Comparison of ENCODE assay signal across 8 cellular contexts in genomic region chr20:63708301-63709148, GRCh38. TPM values are rescaled to one million over a fixed set of nuclear protein-coding genes. Genes with fewer than 3 reads are reported as not detected.
DNase-seq lines count a peak whose midpoint lies in the region; ATAC-seq, FAIRE-seq and TF ChIP-seq lines count a peak whose summit lies in the region.

No MANE protein-coding gene starts in this region.

- WGBS in testis, 2 donors, result 19 to 30% methylated on average over 24 to 65 of the region's 67 CpGs

- H3K4me1 ChIP-seq in Karpas-422 (ENCODE audit: low read length), result peaks cover 20% of the 10 kb centered on the region
- peaks cover 14 to 56% of the 10 kb centered on the region in 2 donors for H3K4me1 ChIP-seq in left lung
- H3K4me1 ChIP-seq in testis, result peaks cover 28% of the 10 kb centered on the region

- H3K9me3 ChIP-seq in Karpas-422 (ENCODE audit: low read length) (no peaks in the 10 kb centered on the region), left lung (no peaks in the 10 kb centered on the region), testis (no peaks in the 10 kb centered on the region)

- no peak for TF ChIP-seq CTCF in AG10803 (conservative IDR thresholded peaks at IDR 0.05; ENCODE audit: low read length)
- no peak for TF ChIP-seq CTCF in bronchial epithelial cell (IDR thresholded peaks at IDR 0.05; ENCODE audit: insufficient read depth, low read length, severe bottlenecking)
- no peak for TF ChIP-seq CTCF in left lung (IDR thresholded peaks at IDR 0.05)
- no peak for TF ChIP-seq CTCF in testis (IDR thresholded peaks at IDR 0.05)

- H3K79me2 ChIP-seq in Karpas-422 (ENCODE audit: low read length), result peaks cover 71% of the 10 kb centered on the region

- intact Hi-C loops in left lung (cut with DNase I) (no loop called here), testis (cut with DNase I; ENCODE audit: low total_unique reads) (no loop called here)

- peak overlapping the region; percentile 94 for H3K9ac ChIP-seq in Karpas-422 (ENCODE audit: low read length)

- H3K36me3 ChIP-seq in Karpas-422 (ENCODE audit: insufficient read depth, low read length) (peaks cover 39% of the 10 kb centered on the region), bronchial epithelial cell (ENCODE audit: control insufficient read depth, insufficient read depth, low read length) (peaks cover 32% of the 10 kb centered on the region), left lung (peaks cover 0 to 75% of the 10 kb centered on the region in 2 donors), testis (ENCODE audit: low read depth, missing control alignments) (no peaks in the 10 kb centered on the region)

- DNase-seq in AG10803 (ENCODE audit: low read depth), result no peak
- DNase-seq in GM19239 (ENCODE audit: insufficient read length, low spot score), result peak; percentile 36
- no peak for DNase-seq in Karpas-422
- DNase-seq in bronchial epithelial cell (ENCODE audit: low read depth), result no peak
- peak; percentile 33 to 77 for DNase-seq in left lung
- peak; percentile 48 for DNase-seq in testis
- DNase-seq in globus pallidus (ENCODE audit: low spot score), result no peak
- DNase-seq in GDM1 (lab: John Stamatoyannopoulos, UW), result no peak

- H3K27me3 ChIP-seq in Karpas-422 (ENCODE audit: low read length), result no peaks in the 10 kb centered on the region
- H3K27me3 ChIP-seq in bronchial epithelial cell (ENCODE audit: control insufficient read depth, insufficient read depth, low read length), result no peaks in the 10 kb centered on the region
- H3K27me3 ChIP-seq in left lung, result no peaks in the 10 kb centered on the region
- no peaks in the 10 kb centered on the region for H3K27me3 ChIP-seq in testis

- FAIRE-seq in GM19239 (lab: Jason Lieb, UNC) (no peak), bronchial epithelial cell (lab: Jason Lieb, UNC) (no peak)

- peak overlapping the region; percentile 94 for H3K4me2 ChIP-seq in Karpas-422 (ENCODE audit: low read depth, low read length, poor library complexity, severe bottlenecking)

- peaks cover 13% of the 10 kb centered on the region; the same call in 1 of the 2 replicates for H4K20me1 ChIP-seq in Karpas-422 (ENCODE audit: insufficient read depth, low read depth, low read length)

- no peak overlapping the region for H3K27ac ChIP-seq in Karpas-422 (ENCODE audit: low read length)
- H3K27ac ChIP-seq in left lung, result peak overlapping the region; percentile 80 to 90
- peak overlapping the region; percentile 76 to 85 for H3K27ac ChIP-seq in testis

- TF ChIP-seq POLR2A in testis (IDR thresholded peaks at IDR 0.05), result no peak

- H3K9me2 ChIP-seq in Karpas-422 (replicated peaks; ENCODE audit: insufficient read depth, low read length), result no peaks in the 10 kb centered on the region

- no peak overlapping the region for H2AFZ ChIP-seq in Karpas-422 (ENCODE audit: low read length)

- H3K4me3 ChIP-seq in AG10803 (ENCODE audit: low read length), result peak overlapping the region; percentile 81
- peak overlapping the region; percentile 97 for H3K4me3 ChIP-seq in Karpas-422 (ENCODE audit: low read length)
- peak overlapping the region; percentile 77 for H3K4me3 ChIP-seq in bronchial epithelial cell (ENCODE audit: low read depth, low read length)
- H3K4me3 ChIP-seq in left lung, result peak overlapping the region; percentile 79 to 100
- H3K4me3 ChIP-seq in testis, result peak overlapping the region; percentile 94 to 97

- ATAC-seq in left lung, result no peak

RNA-seq across cellular contexts. Expression of gene ZGPAT, which starts 0.7 kb away (rescaled TPM):
- 12.2 and 33.6 TPM in 2 replicates for total RNA-seq in Karpas-422 (2014; rRNA removed; shearing (Covaris generic); ENCODE audit: low replicate concordance)
- total RNA-seq in bronchial epithelial cell (17.7 and 25.5 TPM in 2 replicates), left lung (10 to 100 TPM; 26.2 to 28.8 TPM), testis (10 to 100 TPM; 53.1 to 57.3 TPM)
- polyA plus RNA-seq in testis (ENCODE audit: insufficient read depth, low read depth, low replicate concordance), result 43.1 TPM

RNA-seq across cellular contexts. Expression of gene ARFRP1, which starts 0.7 kb away (rescaled TPM):
- total RNA-seq in Karpas-422 (2014; rRNA removed; shearing (Covaris generic); ENCODE audit: low replicate concordance), result 15.1 and 30.2 TPM in 2 replicates
- total RNA-seq in bronchial epithelial cell (49.2 and 55.5 TPM in 2 replicates), left lung (10 to 100 TPM; 38.2 to 46.9 TPM), testis (10 to 100 TPM; 55.4 to 55.6 TPM)
- polyA plus RNA-seq in testis (ENCODE audit: insufficient read depth, low read depth, low replicate concordance), result 37.8 TPM

RNA-seq across cellular contexts. Expression of gene TNFRSF6B, which starts 12.1 kb away (rescaled TPM):
- 2.5 and 4.6 TPM in 2 replicates for total RNA-seq in Karpas-422 (2014; rRNA removed; shearing (Covaris generic); ENCODE audit: low replicate concordance)
- total RNA-seq in bronchial epithelial cell (4.9 and 7.1 TPM in 2 replicates), left lung (10 to 100 TPM in 1 of 2 donors, 1 to 10 TPM in 1; 3.6 to 17.6 TPM), testis (10 to 100 TPM; 26.2 to 30.5 TPM)
- polyA plus RNA-seq in testis (ENCODE audit: insufficient read depth, low read depth, low replicate concordance), result 3.0 TPM

RNA-seq across cellular contexts. Expression of gene LIME1, which starts 27.9 kb away (rescaled TPM):
- 3.4 and 9.8 TPM in 2 replicates for total RNA-seq in Karpas-422 (2014; rRNA removed; shearing (Covaris generic); ENCODE audit: low replicate concordance)
- 0.53 and 2.0 TPM in 2 replicates for total RNA-seq in bronchial epithelial cell
- total RNA-seq in left lung, result 1 to 10 TPM; 7.1 to 7.2 TPM
- total RNA-seq in testis, result 10 to 100 TPM; 41.4 to 47.4 TPM
- polyA plus RNA-seq in testis (ENCODE audit: insufficient read depth, low read depth, low replicate concordance), result 5.6 TPM

RNA-seq across cellular contexts. Expression of gene SLC2A4RG, which starts 31.1 kb away (rescaled TPM):
- total RNA-seq in Karpas-422 (2014; rRNA removed; shearing (Covaris generic); ENCODE audit: low replicate concordance), result 18.6 and 37.9 TPM in 2 replicates
- total RNA-seq in bronchial epithelial cell (14.0 and 21.8 TPM in 2 replicates), left lung (10 to 100 TPM; 61.1 to 66.8 TPM), testis (100 to 1,000 TPM; 123 to 141 TPM)
- polyA plus RNA-seq in testis (ENCODE audit: insufficient read depth, low read depth, low replicate concordance), result 64.4 TPM

Comparison
In these comparisons a context has a peak if more than half of its experiments do, and no peak if none do; other contexts are left out.
1. DNase-seq: peak in GM19239 (single experiment), left lung (2 of 2) and testis (single experiment); none in AG10803 (single experiment), Karpas-422 (single experiment), bronchial epithelial cell (single experiment), globus pallidus (single experiment) and GDM1 (single experiment).
2. Peak in every context shown above with its lines, with median percentiles within 50 percentile points of each other: H3K4me3 ChIP-seq.